18 cellular contexts compared by ENCODE assay signal in the genomic region with DNA sequence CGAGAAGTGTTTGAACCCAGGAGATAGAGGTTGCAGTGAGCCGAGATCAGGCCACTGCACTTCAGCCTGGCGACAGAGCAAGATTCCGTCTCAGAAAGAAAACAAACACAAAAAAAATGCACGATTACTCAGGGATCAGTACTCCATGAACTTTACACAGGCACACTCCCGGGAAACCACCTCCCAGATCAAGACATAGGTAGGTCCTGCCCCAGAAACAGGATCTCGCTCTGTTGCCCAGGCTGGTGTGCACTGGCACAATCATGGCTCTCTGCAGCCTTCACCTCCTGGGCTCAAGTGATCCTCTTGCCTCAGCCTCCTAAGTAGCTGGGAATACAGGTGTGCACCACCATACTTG.
"Had no signal": no experiment of that assay in that cellular context is flagged by ENCODE, and none has a peak within 500 bp of the region (broad histone marks: within the 10 kb centered on the region; RNA-seq: fewer than 3 reads in every experiment).

No MANE protein-coding gene starts in this region.

- H3K27me3 ChIP-seq: ascending aorta, foreskin keratinocyte, sigmoid colon, upper lobe of right lung had no signal

- FAIRE-seq: bronchial epithelial cell, endothelial cell of umbilical vein, islet of Langerhans had no signal

- H3K9me3 Mint-ChIP-seq: natural killer cell treated with Interleukin-12 subunit alpha and Interleukin-12 subunit beta and Interleukin-15 and Interleukin-18, amount 100 ng/mL, for 72 hours had no signal

- H3K4me3 ChIP-seq: ascending aorta, sigmoid colon, SK-N-MC, upper lobe of right lung had no signal

- H3K9me3 ChIP-seq: ascending aorta, sigmoid colon, upper lobe of right lung had no signal

- H3K27me3 Mint-ChIP-seq: activated CD4-positive, alpha-beta T cell treated with anti-CD3 and anti-CD28 coated beads for 36 hours; natural killer cell treated with Interleukin-12 subunit alpha and Interleukin-12 subunit beta and Interleukin-15 and Interleukin-18, amount 100 ng/mL, for 72 hours had no signal

- H3K4me3 Mint-ChIP-seq: activated CD4-positive, alpha-beta T cell treated with anti-CD3 and anti-CD28 coated beads for 36 hours; natural killer cell treated with Interleukin-12 subunit alpha and Interleukin-12 subunit beta and Interleukin-15 and Interleukin-18, amount 100 ng/mL, for 72 hours had no signal

- ATAC-seq: activated CD4-positive, alpha-beta T cell treated with anti-CD3 and anti-CD28 coated beads for 36 hours; foreskin keratinocyte; left lobe of liver; natural killer cell treated with Interleukin-12 subunit alpha and Interleukin-12 subunit beta and Interleukin-15 and Interleukin-18, amount 100 ng/mL, for 72 hours; stimulated activated naive CD8-positive, alpha-beta T cell treated with anti-CD3 and anti-CD28 coated beads, Interleukin-15, Interleukin-2, amounts not matched to agents 100 U/mL and 50 U/mL, for 24 hours; upper lobe of right lung had no signal

- DNase-seq: activated CD4-positive, alpha-beta T cell treated with anti-CD3 and anti-CD28 coated beads for 36 hours; activated effector memory CD4-positive, alpha-beta T cell treated with Interleukin-2 at 50 U/mL for 16 hours; effector CD4-positive, alpha-beta T cell; foreskin keratinocyte; mammary epithelial cell; sigmoid colon; stimulated activated CD4-positive, alpha-beta T cell treated with anti-CD3 and anti-CD28 coated beads, Interleukin-2, amount 100 ng/mL, for 48 hours; stimulated activated naive CD8-positive, alpha-beta T cell treated with anti-CD3 and anti-CD28 coated beads, Interleukin-15, Interleukin-2, amounts not matched to agents 100 U/mL and 50 U/mL, for 24 hours; T-helper 1 cell; upper lobe of right lung; WERI-Rb-1 had no signal

- H3K27ac ChIP-seq: ascending aorta, foreskin keratinocyte, sigmoid colon, SK-N-MC, upper lobe of right lung, WERI-Rb-1 had no signal

- H3K27ac Mint-ChIP-seq: natural killer cell treated with Interleukin-12 subunit alpha and Interleukin-12 subunit beta and Interleukin-15 and Interleukin-18, amount 100 ng/mL, for 72 hours had no signal
